8 cellular contexts compared by ENCODE assay signal in genomic region chr11:61815790-61816735, GRCh38. TPM values are rescaled to one million over a fixed set of nuclear protein-coding genes. Genes with fewer than 3 reads are reported as not detected.
A peak's percentile ranks its signal among the peaks of the same experiment; 100 is the strongest.
DNase-seq lines count a peak whose midpoint lies in the region; ATAC-seq, FAIRE-seq and TF ChIP-seq lines count a peak whose summit lies in the region.

No MANE protein-coding gene starts in this region.

- peak overlapping the region; percentile 97 for H3K4ac ChIP-seq in mesendoderm (ENCODE audit: low read depth, low read length)

- ATAC-seq in GM18505 (IDR thresholded peaks at IDR 0.05; ENCODE audit: unreplicated experiment), result peak; percentile 33
- ATAC-seq in HG03045 (IDR thresholded peaks at IDR 0.05; ENCODE audit: unreplicated experiment), result peak; percentile 31
- ATAC-seq in activated CD8-positive, alpha-beta memory T cell treated with anti-CD3 and anti-CD28 coated beads, Interleukin-2, amount 10 ng/mL, durations not matched to agents 7 days and 5 days, result peak; percentile 68

- H3K9ac ChIP-seq in endothelial cell of umbilical vein (replicated peaks; ENCODE audit: extremely low read depth, insufficient read depth, low read length), result peak overlapping the region; percentile 91
- H3K9ac ChIP-seq in mesendoderm (ENCODE audit: low read length), result peak overlapping the region; percentile 92

- TF ChIP-seq POLR2A in GM18505 (IDR thresholded peaks at IDR 0.05; ENCODE audit: borderline replicate concordance, extremely low read depth, insufficient read depth, insufficient read length) (peak; percentile 10), endothelial cell of umbilical vein (IDR thresholded peaks at IDR 0.05; ENCODE audit: low read depth, low read length) (peak; percentile 93)

- DNase-seq in NCI-H345 (lab: John Stamatoyannopoulos, UW), result peak; percentile 64
- peak; percentile 80 for DNase-seq in activated CD8-positive, alpha-beta memory T cell treated with anti-CD3 and anti-CD28 coated beads, Interleukin-2, amount 10 ng/mL, durations not matched to agents 7 days and 5 days
- DNase-seq in endothelial cell of umbilical vein (ENCODE audit: low read depth, low spot score), result peak; percentile 78
- peak; percentile 93 for DNase-seq in mesendoderm
- peak; percentile 44 for DNase-seq in stimulated activated naive CD4-positive, alpha-beta T cell treated with Interleukin-2 at 50 U/mL for 16 hours (lab: John Stamatoyannopoulos, UW)

- H3K36me3 Mint-ChIP-seq in activated CD8-positive, alpha-beta memory T cell treated with anti-CD3 and anti-CD28 coated beads, Interleukin-2, amount 10 ng/mL, durations not matched to agents 7 days and 5 days, result peaks cover 22% of the 10 kb centered on the region

- no peak overlapping the region for H4K5ac ChIP-seq in mesendoderm (ENCODE audit: low read length)

- H2BK5ac ChIP-seq in mesendoderm (ENCODE audit: low read length), result peak overlapping the region; percentile 99

- POLR2A ChIA-PET in endothelial cell of umbilical vein (lab: Charles Lee), result interaction anchor here (0.8 to 5.0 kb wide), 5 partner anchors 13 to 24 kb away, joined by 3 to 36 read pairs (median 10); partner anchors contain the start of genes FADS2, FEN1 and TMEM258

- H3K4me2 ChIP-seq in endothelial cell of umbilical vein (ENCODE audit: insufficient read depth, low read length) (peak overlapping the region; percentile 64), mesendoderm (ENCODE audit: low read length) (peak overlapping the region; percentile 71)

- no TSS peak for BruUV-seq in endothelial cell of umbilical vein (replicated peaks; lab: Mats Ljungman, UMichigan)

- H3K79me2 ChIP-seq in ACC112 (ENCODE audit: control insufficient read depth, insufficient read depth, low read length, unreplicated experiment) (peaks cover 12% of the 10 kb centered on the region), endothelial cell of umbilical vein (ENCODE audit: control insufficient read depth, insufficient read depth, low read length) (peaks cover 26% of the 10 kb centered on the region), mesendoderm (ENCODE audit: control insufficient read depth, insufficient read depth, low read length) (peaks cover 23% of the 10 kb centered on the region)

- 0 out of 2 replicates have a peak, but pooled peaks cover 25% of the 10 kb centered on the region for H3K36me3 ChIP-seq in ACC112 (ENCODE audit: insufficient read depth, low read length)
- peaks cover 5 to 10% of the 10 kb centered on the region in 2 experiments for H3K36me3 ChIP-seq in endothelial cell of umbilical vein (ENCODE audit: control insufficient read depth in 2 of 2, extremely low read depth in 1 of 2, insufficient read depth in 2 of 2, low read length in 2 of 2)
- H3K36me3 ChIP-seq in mesendoderm (ENCODE audit: control insufficient read depth, insufficient read depth, low read length), result peaks cover 12% of the 10 kb centered on the region

- peaks cover 15% of the 10 kb centered on the region for H3K27me3 Mint-ChIP-seq in activated CD8-positive, alpha-beta memory T cell treated with anti-CD3 and anti-CD28 coated beads, Interleukin-2, amount 10 ng/mL, durations not matched to agents 7 days and 5 days

- no peak for FAIRE-seq in endothelial cell of umbilical vein (lab: Jason Lieb, UNC)

- H3K4me1 ChIP-seq in ACC112 (ENCODE audit: control insufficient read depth, insufficient read depth, low read length, unreplicated experiment) (peaks cover 27% of the 10 kb centered on the region), endothelial cell of umbilical vein (ENCODE audit: control insufficient read depth, extremely low read depth, insufficient read depth, low read length) (peaks cover 19% of the 10 kb centered on the region), mesendoderm (ENCODE audit: control insufficient read depth, low read depth, low read length) (peaks cover 5% of the 10 kb centered on the region)

- peak overlapping the region; percentile 77 for H3K27ac ChIP-seq in ACC112 (ENCODE audit: low read depth, low read length)
- H3K27ac ChIP-seq in endothelial cell of umbilical vein (ENCODE audit: insufficient read depth, low read depth, low read length), result peak overlapping the region; percentile 86
- H3K27ac ChIP-seq in mesendoderm (ENCODE audit: low read depth, low read length), result peak overlapping the region; percentile 95

- peak overlapping the region; percentile 97 for H3K56ac ChIP-seq in mesendoderm (ENCODE audit: low read length)

- intact Hi-C loops in endothelial cell of umbilical vein (cut with micrococcal nuclease), result loop anchor here (1.0 to 5.0 kb wide), 6 partner anchors 18 to 291 kb away; partner anchors contain the start of genes FEN1, FTH1 and TMEM258

- H3K4me3 ChIP-seq in ACC112 (ENCODE audit: low read depth, low read length) (peak overlapping the region; percentile 89), endothelial cell of umbilical vein (replicated peaks in 1 of 3; ENCODE audit: insufficient read depth in 1 of 3, low read depth in 1 of 3, low read length in 3 of 3) (peak overlapping the region; percentile 56 to 86 (median 62)), mesendoderm (ENCODE audit: low read length) (peak overlapping the region; percentile 73)

- no peaks in the 10 kb centered on the region for H3K9me3 ChIP-seq in endothelial cell of umbilical vein (replicated peaks; ENCODE audit: control insufficient read depth, insufficient read depth, low read length)

- H2AFZ ChIP-seq in ACC112 (ENCODE audit: low read length, unreplicated experiment) (no peak overlapping the region), endothelial cell of umbilical vein (ENCODE audit: low read depth, low read length) (peak overlapping the region; percentile 52)

- peak in 1 of 2 donors; percentile 2 for TF ChIP-seq CTCF in endothelial cell of umbilical vein (IDR thresholded peaks at IDR 0.05; ENCODE audit: extremely low read depth in 1 of 2, insufficient read depth in 1 of 2, low read depth in 1 of 2, low read length in 2 of 2)

- H3K23ac ChIP-seq in mesendoderm (ENCODE audit: low read length), result peak overlapping the region; percentile 90

- peak overlapping the region; percentile 46 for H3K18ac ChIP-seq in mesendoderm (ENCODE audit: low read length)

- H3K27me3 ChIP-seq in ACC112 (ENCODE audit: insufficient read depth, low read length) (no peaks in the 10 kb centered on the region), endothelial cell of umbilical vein (ENCODE audit: control insufficient read depth in 2 of 2, insufficient read depth in 2 of 2, low read length in 2 of 2) (no peaks in the 10 kb centered on the region), mesendoderm (ENCODE audit: insufficient read depth, low read length, poor library complexity) (no peaks in the 10 kb centered on the region)

- H3K79me1 ChIP-seq in mesendoderm (ENCODE audit: low read length), result peaks cover 15% of the 10 kb centered on the region

- CTCF ChIA-PET in activated CD8-positive, alpha-beta memory T cell treated with anti-CD3 and anti-CD28 coated beads, Interleukin-2, amount 10 ng/mL, durations not matched to agents 7 days and 5 days (lab: Charles Lee), result interaction anchor here (1.0 to 10.5 kb wide), 12 partner anchors 8 to 515 kb away, joined by 3 to 173 read pairs (median 4); partner anchors contain the start of genes FADS2, FEN1 and TMEM258
- CTCF ChIA-PET in endothelial cell of umbilical vein (lab: Charles Lee), result interaction anchor here (1.0 to 5.5 kb wide), 16 partner anchors 11 to 495 kb away, joined by 3 to 56 read pairs (median 6); partner anchors contain the start of genes FADS2, FEN1 and TMEM258

- H3K9me1 ChIP-seq in endothelial cell of umbilical vein (replicated peaks; ENCODE audit: control insufficient read depth, extremely low read depth, insufficient read depth, low read length), result no peaks in the 10 kb centered on the region

- peaks cover 11% of the 10 kb centered on the region for H3K4me1 Mint-ChIP-seq in activated CD8-positive, alpha-beta memory T cell treated with anti-CD3 and anti-CD28 coated beads, Interleukin-2, amount 10 ng/mL, durations not matched to agents 7 days and 5 days

- no peaks in the 10 kb centered on the region for H4K20me1 ChIP-seq in endothelial cell of umbilical vein (replicated peaks; ENCODE audit: control insufficient read depth, extremely low read depth, insufficient read depth, low read length)

- H4K8ac ChIP-seq in mesendoderm (ENCODE audit: low read depth, low read length), result no peak overlapping the region

- WGBS in mesendoderm (ENCODE audit: extremely low coverage, insufficient coverage, low lambda C conversion rate), result no CpG with 5 or more reads among the region's 69 CpGs

- H2BK15ac ChIP-seq in mesendoderm (replicated peaks; ENCODE audit: low read depth), result no peak overlapping the region

- peak overlapping the region; percentile 92 for H3K4me3 Mint-ChIP-seq in activated CD8-positive, alpha-beta memory T cell treated with anti-CD3 and anti-CD28 coated beads, Interleukin-2, amount 10 ng/mL, durations not matched to agents 7 days and 5 days

- peak overlapping the region; percentile 18 for H2AK5ac ChIP-seq in mesendoderm (ENCODE audit: low read length)

- no peaks in the 10 kb centered on the region for H3K9me3 Mint-ChIP-seq in activated CD8-positive, alpha-beta memory T cell treated with anti-CD3 and anti-CD28 coated beads, Interleukin-2, amount 10 ng/mL, durations not matched to agents 7 days and 5 days (ENCODE audit: low read depth)

- peak overlapping the region; percentile 4 for H2BK120ac ChIP-seq in mesendoderm (ENCODE audit: low read depth, low read length)

- dilution Hi-C loops in endothelial cell of umbilical vein (cut with MboI; ENCODE audit: extremely low pct_ligation_motif_present, low sequenced_read_pairs), result no loop called here

- H3K27ac Mint-ChIP-seq in activated CD8-positive, alpha-beta memory T cell treated with anti-CD3 and anti-CD28 coated beads, Interleukin-2, amount 10 ng/mL, durations not matched to agents 7 days and 5 days, result peak overlapping the region; percentile 91

RNA-seq across cellular contexts. Expression of gene FADS1, which starts 0.7 kb away (rescaled TPM):
- total RNA-seq in activated CD8-positive, alpha-beta memory T cell treated with anti-CD3 and anti-CD28 coated beads, Interleukin-2, amount 10 ng/mL, durations not matched to agents 7 days and 5 days, result 10 to 100 TPM; 33.8 to 35.4 TPM
- 109 and 110 TPM in 2 replicates for total RNA-seq in endothelial cell of umbilical vein
- 121 and 125 TPM in 2 replicates for polyA plus RNA-seq in endothelial cell of umbilical vein
- polyA plus RNA-seq in endothelial cell of umbilical vein (2011; cell fraction: cytosol; rRNA removed), result 73.0 and 77.1 TPM in 2 replicates
- polyA plus RNA-seq in endothelial cell of umbilical vein (2011; cell fraction: nucleus; rRNA removed), result 79.5 and 82.4 TPM in 2 replicates
- 50.4 and 68.5 TPM in 2 replicates for polyA plus RNA-seq in endothelial cell of umbilical vein (2012)
- polyA minus RNA-seq in endothelial cell of umbilical vein, result 192 and 208 TPM in 2 replicates
- polyA minus RNA-seq in endothelial cell of umbilical vein (2011; cell fraction: cytosol; rRNA and poly(A)+ RNA removed), result 289 TPM
- 51.4 and 61.8 TPM in 2 replicates for polyA minus RNA-seq in endothelial cell of umbilical vein (2011; cell fraction: nucleus; rRNA and poly(A)+ RNA removed)
- 104 TPM for polyA plus RNA-seq in mesendoderm (2013, experiment 1 of 2)
- 102 TPM for polyA plus RNA-seq in mesendoderm (2013, experiment 2 of 2)

RNA-seq across cellular contexts. Expression of gene FADS2, which starts 12.0 kb away (rescaled TPM):
- 100 to 1,000 TPM; 174 to 184 TPM for total RNA-seq in activated CD8-positive, alpha-beta memory T cell treated with anti-CD3 and anti-CD28 coated beads, Interleukin-2, amount 10 ng/mL, durations not matched to agents 7 days and 5 days
- 668 and 694 TPM in 2 replicates for total RNA-seq in endothelial cell of umbilical vein
- polyA plus RNA-seq in endothelial cell of umbilical vein, result 898 and 969 TPM in 2 replicates
- 619 and 783 TPM in 2 replicates for polyA plus RNA-seq in endothelial cell of umbilical vein (2011; cell fraction: cytosol; rRNA removed)
- 552 and 630 TPM in 2 replicates for polyA plus RNA-seq in endothelial cell of umbilical vein (2011; cell fraction: nucleus; rRNA removed)
- polyA plus RNA-seq in endothelial cell of umbilical vein (2012), result 311 and 450 TPM in 2 replicates
- 1,118 and 1,176 TPM in 2 replicates for polyA minus RNA-seq in endothelial cell of umbilical vein
- 46.5 TPM for polyA minus RNA-seq in endothelial cell of umbilical vein (2011; cell fraction: cytosol; rRNA and poly(A)+ RNA removed)
- polyA minus RNA-seq in endothelial cell of umbilical vein (2011; cell fraction: nucleus; rRNA and poly(A)+ RNA removed), result 172 and 219 TPM in 2 replicates
- 493 TPM for polyA plus RNA-seq in mesendoderm (2013, experiment 1 of 2)
- polyA plus RNA-seq in mesendoderm (2013, experiment 2 of 2), result 506 TPM

RNA-seq across cellular contexts. Expression of gene FEN1, which starts 23.4 kb away (rescaled TPM):
- 100 to 1,000 TPM; 141 to 150 TPM for total RNA-seq in activated CD8-positive, alpha-beta memory T cell treated with anti-CD3 and anti-CD28 coated beads, Interleukin-2, amount 10 ng/mL, durations not matched to agents 7 days and 5 days
- 57.9 and 60.5 TPM in 2 replicates for total RNA-seq in endothelial cell of umbilical vein
- 22.9 and 29.3 TPM in 2 replicates for polyA plus RNA-seq in endothelial cell of umbilical vein
- polyA plus RNA-seq in endothelial cell of umbilical vein (2011; cell fraction: cytosol; rRNA removed), result 38.3 and 46.5 TPM in 2 replicates
- polyA plus RNA-seq in endothelial cell of umbilical vein (2011; cell fraction: nucleus; rRNA removed), result 18.7 and 24.5 TPM in 2 replicates
- polyA plus RNA-seq in endothelial cell of umbilical vein (2012), result 28.8 and 51.8 TPM in 2 replicates
- polyA minus RNA-seq in endothelial cell of umbilical vein, result 43.4 and 48.2 TPM in 2 replicates
- polyA minus RNA-seq in endothelial cell of umbilical vein (2011; cell fraction: cytosol; rRNA and poly(A)+ RNA removed), result 96.6 TPM
- polyA minus RNA-seq in endothelial cell of umbilical vein (2011; cell fraction: nucleus; rRNA and poly(A)+ RNA removed), result 16.6 TPM in 2 replicates
- polyA plus RNA-seq in mesendoderm (2013, experiment 1 of 2), result 74.6 TPM
- polyA plus RNA-seq in mesendoderm (2013, experiment 2 of 2), result 75.1 TPM

RNA-seq across cellular contexts. Expression of gene TMEM258, which starts 23.7 kb away (rescaled TPM):
- 100 to 1,000 TPM; 138 to 157 TPM for total RNA-seq in activated CD8-positive, alpha-beta memory T cell treated with anti-CD3 and anti-CD28 coated beads, Interleukin-2, amount 10 ng/mL, durations not matched to agents 7 days and 5 days
- total RNA-seq in endothelial cell of umbilical vein, result 139 and 140 TPM in 2 replicates
- 534 and 632 TPM in 2 replicates for polyA plus RNA-seq in endothelial cell of umbilical vein
- 418 and 490 TPM in 2 replicates for polyA plus RNA-seq in endothelial cell of umbilical vein (2011; cell fraction: cytosol; rRNA removed)
- polyA plus RNA-seq in endothelial cell of umbilical vein (2011; cell fraction: nucleus; rRNA removed), result 98.0 and 104 TPM in 2 replicates
- polyA plus RNA-seq in endothelial cell of umbilical vein (2012), result 399 and 519 TPM in 2 replicates
- polyA minus RNA-seq in endothelial cell of umbilical vein, result 266 and 269 TPM in 2 replicates
- polyA minus RNA-seq in endothelial cell of umbilical vein (2011; cell fraction: cytosol; rRNA and poly(A)+ RNA removed), result 112 TPM
- polyA minus RNA-seq in endothelial cell of umbilical vein (2011; cell fraction: nucleus; rRNA and poly(A)+ RNA removed), result 47.6 and 56.5 TPM in 2 replicates
- 285 TPM for polyA plus RNA-seq in mesendoderm (2013, experiment 1 of 2)
- polyA plus RNA-seq in mesendoderm (2013, experiment 2 of 2), result 285 TPM

Comparison
In these comparisons a context has a peak if more than half of its experiments do, and no peak if none do; other contexts are left out.
1. Peak in every context shown above with its lines: DNase-seq, ATAC-seq, H3K4me3 ChIP-seq and H3K27ac ChIP-seq.